ENCODE assay signal across 36 cellular contexts in the genomic region with DNA sequence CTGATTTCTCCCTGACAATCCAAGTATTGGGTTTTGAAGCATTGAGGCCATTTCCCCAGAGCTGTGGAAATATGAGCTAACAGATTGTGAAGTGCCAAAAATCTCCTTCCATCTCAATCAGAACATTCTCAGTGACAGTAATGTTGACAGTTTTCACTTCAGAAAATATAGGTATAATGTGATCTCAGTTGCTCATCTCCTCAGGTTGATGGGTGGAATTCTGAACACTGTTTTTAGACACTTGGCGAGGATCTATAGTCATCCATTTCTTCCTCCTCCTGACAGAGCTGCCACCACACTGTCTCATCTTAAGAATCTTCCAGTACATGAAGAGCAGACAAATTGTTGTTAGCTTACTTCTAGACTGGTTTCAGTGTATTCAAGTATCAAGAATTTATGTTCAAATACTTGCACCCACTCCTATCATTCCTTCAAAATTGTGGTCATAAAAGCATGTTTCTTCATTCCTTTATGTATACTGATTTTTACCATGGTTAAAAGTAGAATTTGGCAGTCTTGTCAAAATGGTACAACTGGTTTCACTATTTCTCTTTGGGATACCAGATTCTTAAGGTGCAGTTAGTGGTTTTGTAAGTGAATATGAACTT.
"Had no signal": no experiment of that assay in that cellular context is flagged by ENCODE, and none has a peak within 500 bp of the region (broad histone marks: within the 10 kb centered on the region; RNA-seq: fewer than 3 reads in every experiment).

No MANE protein-coding gene starts in this region.

- ATAC-seq: activated CD8-positive, alpha-beta memory T cell treated with anti-CD3 and anti-CD28 coated beads, Interleukin-2, amount 10 ng/mL, durations not matched to agents 7 days and 5 days; activated naive CD8-positive, alpha-beta T cell treated with anti-CD3 and anti-CD28 coated beads, Interleukin-2, amount 50 U/mL, for 24 hours; body of pancreas; PC-3; Right ventricle myocardium inferior had no signal

- H3K27ac Mint-ChIP-seq: activated B cell treated with CpG ODN at 0.5 μM for 24 hours; activated CD4-positive, alpha-beta memory T cell treated with anti-CD3 and anti-CD28 coated beads, Interleukin-2, amount 10 ng/mL, durations not matched to agents 7 days and 5 days; activated CD8-positive, alpha-beta memory T cell treated with anti-CD3 and anti-CD28 coated beads, Interleukin-2, amount 10 ng/mL, durations not matched to agents 7 days and 5 days; activated naive CD4-positive, alpha-beta T cell treated with anti-CD3 and anti-CD28 coated beads, Interleukin-2, amount 10 ng/mL, durations not matched to agents 7 days and 5 days; activated naive CD8-positive, alpha-beta T cell; activated naive CD8-positive, alpha-beta T cell treated with anti-CD3 and anti-CD28 coated beads, Interleukin-2, amount 50 U/mL, for 24 hours had no signal

- H3K27me3 ChIP-seq: ascending aorta, body of pancreas, breast epithelium had no signal

- H3K4me3 Mint-ChIP-seq: activated B cell treated with CpG ODN at 0.5 μM for 24 hours; activated CD4-positive, alpha-beta memory T cell treated with anti-CD3 and anti-CD28 coated beads, Interleukin-2, amount 10 ng/mL, durations not matched to agents 7 days and 5 days; activated CD8-positive, alpha-beta memory T cell treated with anti-CD3 and anti-CD28 coated beads, Interleukin-2, amount 10 ng/mL, durations not matched to agents 7 days and 5 days; activated naive CD4-positive, alpha-beta T cell treated with anti-CD3 and anti-CD28 coated beads, Interleukin-2, amount 10 ng/mL, durations not matched to agents 7 days and 5 days; activated naive CD8-positive, alpha-beta T cell; activated naive CD8-positive, alpha-beta T cell treated with anti-CD3 and anti-CD28 coated beads, Interleukin-2, amount 50 U/mL, for 24 hours had no signal

- DNase-seq: activated B cell treated with CpG ODN at 0.5 μM for 24 hours; activated CD4-positive, alpha-beta memory T cell treated with anti-CD3 and anti-CD28 coated beads, Interleukin-2, amount 10 ng/mL, durations not matched to agents 7 days and 5 days; activated CD4-positive, alpha-beta T cell treated with anti-CD3 and anti-CD28 coated beads for 48 hours; activated CD4-positive, CD25-positive, alpha-beta regulatory T cell treated with anti-CD3 and anti-CD28 coated beads, Interleukin-2, amount 50 U/mL, for 72 hours; activated CD8-positive, alpha-beta memory T cell treated with anti-CD3 and anti-CD28 coated beads for 24 hours; activated CD8-positive, alpha-beta memory T cell treated with anti-CD3 and anti-CD28 coated beads, Interleukin-2, amount 10 ng/mL, durations not matched to agents 7 days and 5 days; activated CD8-positive, alpha-beta memory T cell treated with anti-CD3 and anti-CD28 coated beads, Interleukin-2, amount 50 U/mL, for 48 hours; activated effector memory CD4-positive, alpha-beta T cell treated with Interleukin-2 at 50 U/mL for 16 hours; activated naive CD4-positive, alpha-beta T cell treated with anti-CD3 and anti-CD28 coated beads, Interleukin-2, amount 10 ng/mL, durations not matched to agents 7 days and 5 days; activated naive CD8-positive, alpha-beta T cell treated with anti-CD3 and anti-CD28 coated beads, Interleukin-2, amount 50 U/mL, for 24 hours; activated T-cell treated with anti-CD3 and anti-CD28 coated beads, Interleukin-2, amount 50 U/mL, for 48 hours; amniotic stem cell; body of pancreas; caudate nucleus; MM.1S; MV-4-11; NCI-H1092; NCI-H1436 treated with DMSO at 0.1 percent for 48 hours; NCI-H1694 treated with DMSO at 0.1 percent for 48 hours; NCI-H2029; NCI-H345; NCI-H524 treated with DMSO at 0.1 percent for 48 hours; NK-92 treated with Interleukin-12 subunit alpha and Interleukin-12 subunit beta, amount 100 ng/mL, for 24 hours; PC-3; SIG-M5; SW 1271; T-helper 1 cell; T-helper 2 cell; T-helper 9 cell had no signal

- FAIRE-seq: RCC 7860 had no signal

- H3K9me3 Mint-ChIP-seq: activated B cell treated with CpG ODN at 0.5 μM for 24 hours; activated CD4-positive, alpha-beta memory T cell treated with anti-CD3 and anti-CD28 coated beads, Interleukin-2, amount 10 ng/mL, durations not matched to agents 7 days and 5 days; activated naive CD4-positive, alpha-beta T cell treated with anti-CD3 and anti-CD28 coated beads, Interleukin-2, amount 10 ng/mL, durations not matched to agents 7 days and 5 days had no signal

- H3K9me3 ChIP-seq: ascending aorta, body of pancreas, breast epithelium had no signal

- H3K4me3 ChIP-seq: ascending aorta, body of pancreas, breast epithelium had no signal

- H3K4me1 Mint-ChIP-seq: activated B cell treated with CpG ODN at 0.5 μM for 24 hours; activated CD4-positive, alpha-beta memory T cell treated with anti-CD3 and anti-CD28 coated beads, Interleukin-2, amount 10 ng/mL, durations not matched to agents 7 days and 5 days; activated CD8-positive, alpha-beta memory T cell treated with anti-CD3 and anti-CD28 coated beads, Interleukin-2, amount 10 ng/mL, durations not matched to agents 7 days and 5 days; activated naive CD4-positive, alpha-beta T cell treated with anti-CD3 and anti-CD28 coated beads, Interleukin-2, amount 10 ng/mL, durations not matched to agents 7 days and 5 days; activated naive CD8-positive, alpha-beta T cell treated with anti-CD3 and anti-CD28 coated beads, Interleukin-2, amount 50 U/mL, for 24 hours had no signal

- H3K27me3 Mint-ChIP-seq: activated B cell treated with CpG ODN at 0.5 μM for 24 hours; activated CD4-positive, alpha-beta memory T cell treated with anti-CD3 and anti-CD28 coated beads, Interleukin-2, amount 10 ng/mL, durations not matched to agents 7 days and 5 days; activated CD8-positive, alpha-beta memory T cell treated with anti-CD3 and anti-CD28 coated beads, Interleukin-2, amount 10 ng/mL, durations not matched to agents 7 days and 5 days; activated naive CD4-positive, alpha-beta T cell treated with anti-CD3 and anti-CD28 coated beads, Interleukin-2, amount 10 ng/mL, durations not matched to agents 7 days and 5 days; activated naive CD8-positive, alpha-beta T cell had no signal

- H3K27ac ChIP-seq: ascending aorta, body of pancreas, breast epithelium, RWPE1, VCaP had no signal

- H3K4me1 ChIP-seq: ascending aorta, body of pancreas, breast epithelium had no signal

- H3K36me3 Mint-ChIP-seq: activated CD8-positive, alpha-beta memory T cell treated with anti-CD3 and anti-CD28 coated beads, Interleukin-2, amount 10 ng/mL, durations not matched to agents 7 days and 5 days; activated naive CD4-positive, alpha-beta T cell treated with anti-CD3 and anti-CD28 coated beads, Interleukin-2, amount 10 ng/mL, durations not matched to agents 7 days and 5 days; activated naive CD8-positive, alpha-beta T cell had no signal

- H3K36me3 ChIP-seq: ascending aorta, breast epithelium had no signal
